ENCODE assay signal across 9 cellular contexts in genomic region chr3:54146383-54147239, GRCh38. TPM values are rescaled to one million over a fixed set of nuclear protein-coding genes. Genes with fewer than 3 reads are reported as not detected.
DNase-seq lines count a peak whose midpoint lies in the region; ATAC-seq and TF ChIP-seq lines count a peak whose summit lies in the region.
"Had no signal": no experiment of that assay in that cellular context is flagged by ENCODE, and none has a peak within 500 bp of the region (broad histone marks: within the 10 kb centered on the region; RNA-seq: fewer than 3 reads in every experiment).

No MANE protein-coding gene starts in this region.

- H3K9ac ChIP-seq in Loucy (ENCODE audit: low read depth, low read length, poor library complexity, severe bottlenecking), result no peak overlapping the region

- H3K4me3 Mint-ChIP-seq in activated T-cell treated with anti-CD3 and anti-CD28 coated beads, Interleukin-2, amount 50 U/mL, for 4 hours, result no peak overlapping the region
- H3K4me3 Mint-ChIP-seq in activated naive CD8-positive, alpha-beta T cell treated with anti-CD3 and anti-CD28 coated beads, Interleukin-2, amount 50 U/mL, for 24 hours, result no peak overlapping the region
- H3K4me3 Mint-ChIP-seq: IgD-negative memory B cell had no signal

- TF ChIP-seq CTCF in GM10248 (IDR thresholded peaks at IDR 0.05; ENCODE audit: control extremely low read depth, extremely low read depth, low read depth, missing control alignments) (peak; percentile 34), Loucy (conservative IDR thresholded peaks at IDR 0.05; ENCODE audit: low read length) (peak; percentile 84), WERI-Rb-1 (IDR thresholded peaks at IDR 0.05; ENCODE audit: low read depth, low read length) (peak; percentile 96), hepatocyte (IDR thresholded peaks at IDR 0.05; ENCODE audit: poor library complexity) (peak; percentile 80)

- H3K79me2 ChIP-seq in Loucy (ENCODE audit: insufficient read depth, low read length) (no peaks in the 10 kb centered on the region), hepatocyte (no peaks in the 10 kb centered on the region)

- no peaks in the 10 kb centered on the region for H3K36me3 Mint-ChIP-seq in activated T-cell treated with anti-CD3 and anti-CD28 coated beads, Interleukin-2, amount 50 U/mL, for 4 hours (ENCODE audit: insufficient read depth)
- no peaks in the 10 kb centered on the region for H3K36me3 Mint-ChIP-seq in activated naive CD8-positive, alpha-beta T cell treated with anti-CD3 and anti-CD28 coated beads, Interleukin-2, amount 50 U/mL, for 24 hours (ENCODE audit: low read depth)
- H3K36me3 Mint-ChIP-seq: IgD-negative memory B cell had no signal

- DNase-seq in GM10248 (ENCODE audit: extremely low spot score) (peak; percentile 36), WERI-Rb-1 (peak; percentile 84), hepatocyte (ENCODE audit: low spot score) (peak; percentile 75), substantia nigra (lab: John Stamatoyannopoulos, UW) (peak in 34 of 49 donors; percentile 5 to 67 (median 34)), MV-4-11 (lab: John Stamatoyannopoulos, UW) (no peak)
- DNase-seq in activated T-cell treated with anti-CD3 and anti-CD28 coated beads, Interleukin-2, amount 50 U/mL, for 4 hours, result no peak
- no peak for DNase-seq in activated naive CD8-positive, alpha-beta T cell treated with anti-CD3 and anti-CD28 coated beads, Interleukin-2, amount 50 U/mL, for 24 hours

- H2AFZ ChIP-seq in Loucy (ENCODE audit: low read length) (no peak overlapping the region), hepatocyte (no peak overlapping the region)

- H3K4me2 ChIP-seq in Loucy (ENCODE audit: low read depth, low read length, poor library complexity, severe bottlenecking) (no peak overlapping the region), hepatocyte (no peak overlapping the region)

- no peak overlapping the region for H3K27ac Mint-ChIP-seq in activated naive CD8-positive, alpha-beta T cell treated with anti-CD3 and anti-CD28 coated beads, Interleukin-2, amount 50 U/mL, for 24 hours
- H3K27ac Mint-ChIP-seq: IgD-negative memory B cell had no signal

- H3K4me3 ChIP-seq in Loucy (ENCODE audit: low read length, poor library complexity, severe bottlenecking) (no peak overlapping the region), WERI-Rb-1 (ENCODE audit: low read depth, low read length) (no peak overlapping the region), hepatocyte (no peak overlapping the region)

- H3K9me3 Mint-ChIP-seq in activated T-cell treated with anti-CD3 and anti-CD28 coated beads, Interleukin-2, amount 50 U/mL, for 4 hours, result no peaks in the 10 kb centered on the region
- H3K9me3 Mint-ChIP-seq in activated naive CD8-positive, alpha-beta T cell treated with anti-CD3 and anti-CD28 coated beads, Interleukin-2, amount 50 U/mL, for 24 hours, result no peaks in the 10 kb centered on the region
- H3K9me3 Mint-ChIP-seq: IgD-negative memory B cell had no signal

- no peaks in the 10 kb centered on the region for H4K20me1 ChIP-seq in Loucy (ENCODE audit: insufficient read depth, low read length, poor library complexity, severe bottlenecking)
- H4K20me1 ChIP-seq in hepatocyte (ENCODE audit: insufficient read depth, poor library complexity, severe bottlenecking), result no peaks in the 10 kb centered on the region

- H3K4me1 ChIP-seq in Loucy (ENCODE audit: insufficient read depth, low read length, poor library complexity, severe bottlenecking), result no peaks in the 10 kb centered on the region
- H3K4me1 ChIP-seq in hepatocyte (ENCODE audit: insufficient read depth), result no peaks in the 10 kb centered on the region

- H3K9me2 ChIP-seq in Loucy (replicated peaks; ENCODE audit: low read depth, low read length) (no peaks in the 10 kb centered on the region), hepatocyte (replicated peaks; ENCODE audit: insufficient read depth) (no peaks in the 10 kb centered on the region)

- 20% methylated on average over 15 of the region's 15 CpGs for WGBS in hepatocyte (ENCODE audit: low lambda C conversion rate, missing lambda C conversion rate)

- H3K27me3 ChIP-seq in Loucy (ENCODE audit: insufficient read depth, low read length, poor library complexity, severe bottlenecking), result no peaks in the 10 kb centered on the region
- no peaks in the 10 kb centered on the region for H3K27me3 ChIP-seq in WERI-Rb-1 (ENCODE audit: insufficient read depth, low read depth, severe bottlenecking)
- peaks cover 36% of the 10 kb centered on the region for H3K27me3 ChIP-seq in hepatocyte

- ATAC-seq in activated T-cell treated with anti-CD3 and anti-CD28 coated beads, Interleukin-2, amount 50 U/mL, for 4 hours, result no peak
- ATAC-seq in activated naive CD8-positive, alpha-beta T cell treated with anti-CD3 and anti-CD28 coated beads, Interleukin-2, amount 50 U/mL, for 24 hours, result no peak

- no peaks in the 10 kb centered on the region for H3F3A ChIP-seq in Loucy (ENCODE audit: low read depth)

- H3K36me3 ChIP-seq in Loucy (ENCODE audit: insufficient read depth, low read length), result no peaks in the 10 kb centered on the region
- no peaks in the 10 kb centered on the region for H3K36me3 ChIP-seq in WERI-Rb-1
- H3K36me3 ChIP-seq in hepatocyte (replicated peaks; ENCODE audit: insufficient read depth, low read depth), result no peaks in the 10 kb centered on the region

- H3K27me3 Mint-ChIP-seq in activated T-cell treated with anti-CD3 and anti-CD28 coated beads, Interleukin-2, amount 50 U/mL, for 4 hours (ENCODE audit: low read depth), result peaks cover 15% of the 10 kb centered on the region
- peaks cover 4% of the 10 kb centered on the region for H3K27me3 Mint-ChIP-seq in activated naive CD8-positive, alpha-beta T cell treated with anti-CD3 and anti-CD28 coated beads, Interleukin-2, amount 50 U/mL, for 24 hours

- POLR2A ChIA-PET in GM10248 (lab: Yijun Ruan, JAX), result no interaction called here

- H3K4me1 Mint-ChIP-seq in activated T-cell treated with anti-CD3 and anti-CD28 coated beads, Interleukin-2, amount 50 U/mL, for 4 hours (ENCODE audit: low read depth), result no peaks in the 10 kb centered on the region
- H3K4me1 Mint-ChIP-seq in activated naive CD8-positive, alpha-beta T cell treated with anti-CD3 and anti-CD28 coated beads, Interleukin-2, amount 50 U/mL, for 24 hours, result no peaks in the 10 kb centered on the region
- H3K4me1 Mint-ChIP-seq: IgD-negative memory B cell had no signal

- CTCF ChIA-PET in GM10248 (lab: Yijun Ruan, JAX), result interaction anchor here (1.0 kb wide), 1 partner anchor 12 kb away, joined by 3 read pairs; no protein-coding TSS in a partner anchor

- H3K9me3 ChIP-seq in Loucy (ENCODE audit: insufficient read depth, low read depth, low read length) (no peaks in the 10 kb centered on the region), WERI-Rb-1 (ENCODE audit: severe bottlenecking) (no peaks in the 10 kb centered on the region), hepatocyte (ENCODE audit: low read depth) (no peaks in the 10 kb centered on the region)

- H3K27ac ChIP-seq in WERI-Rb-1, result no peak overlapping the region
- no peak overlapping the region for H3K27ac ChIP-seq in hepatocyte
- no peak overlapping the region for H3K27ac ChIP-seq in substantia nigra (ENCODE audit: low read depth, low read length, poor library complexity, severe bottlenecking)

RNA-seq across cellular contexts. Expression of gene CACNA2D3, which starts 24.3 kb away (rescaled TPM):
- total RNA-seq in hepatocyte, result 1.1 and 2.5 TPM in 2 replicates
- polyA plus RNA-seq in hepatocyte, result 1.3 and 2.5 TPM in 2 replicates
- total RNA-seq in activated T-cell treated with anti-CD3 and anti-CD28 coated beads, Interleukin-2, amount 50 U/mL, for 4 hours, result not detected
- polyA plus RNA-seq: IgD-negative memory B cell had no signal

Comparison
In these comparisons a context has a peak if more than half of its experiments do, and no peak if none do; other contexts are left out.
1. DNase-seq: peak in GM10248 (single experiment), WERI-Rb-1 (single experiment), hepatocyte (single experiment) and substantia nigra (34 of 49); none in activated T-cell treated with anti-CD3 and anti-CD28 coated beads, Interleukin-2, amount 50 U/mL, for 4 hours (single experiment), activated naive CD8-positive, alpha-beta T cell treated with anti-CD3 and anti-CD28 coated beads, Interleukin-2, amount 50 U/mL, for 24 hours (single experiment) and MV-4-11 (single experiment).
2. CTCF ChIP-seq: peak in every context shown above with its lines; median percentile 96 in WERI-Rb-1; 84 in Loucy; 80 in hepatocyte; 34 in GM10248.